In the genomic region with DNA sequence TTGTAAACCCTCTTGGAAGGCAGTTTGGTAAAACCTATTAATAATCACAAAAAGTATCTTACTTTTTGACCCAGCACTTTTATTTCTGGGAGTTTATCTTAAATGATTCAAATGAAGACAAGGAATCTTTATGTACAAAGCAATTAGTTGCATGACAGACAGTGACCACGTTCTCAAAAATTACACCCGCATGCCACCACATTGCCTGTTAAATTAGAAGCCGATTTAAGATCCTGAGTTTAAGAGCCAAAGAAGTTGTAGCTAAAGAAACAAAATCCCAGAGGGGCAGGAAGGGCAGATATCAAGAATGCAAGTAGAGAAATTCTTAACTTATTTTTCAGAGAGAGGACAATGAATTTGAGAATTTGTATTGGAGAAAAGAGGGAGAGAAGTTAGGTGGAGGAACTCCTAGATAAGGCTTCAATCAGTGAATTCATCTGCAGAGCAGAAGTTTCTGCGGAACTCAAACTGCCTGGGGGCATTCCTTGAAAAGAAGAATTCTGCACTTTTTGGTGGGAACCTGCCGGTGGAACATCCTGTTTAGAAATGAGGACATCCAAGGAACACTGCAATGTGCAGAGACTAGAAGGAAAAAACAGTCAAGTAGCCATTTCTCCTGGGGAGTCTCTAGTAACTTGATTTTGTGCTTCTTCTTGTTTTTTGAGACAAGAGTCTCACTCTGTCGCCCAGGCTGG, we compare ENCODE assay signal across 16 cellular contexts. TPM values are rescaled to one million over a fixed set of nuclear protein-coding genes. Genes with fewer than 3 reads are reported as not detected.
DNase-seq lines count a peak whose midpoint lies in the region; ATAC-seq and TF ChIP-seq lines count a peak whose summit lies in the region.
"Had no signal": no experiment of that assay in that cellular context is flagged by ENCODE, and none has a peak within 500 bp of the region (broad histone marks: within the 10 kb centered on the region; RNA-seq: fewer than 3 reads in every experiment).

No MANE protein-coding gene starts in this region.

- H3K27ac ChIP-seq in right atrium auricular region (peak overlapping the region; percentile 12 to 85), testis (peak overlapping the region in 1 of 2 donors; percentile 93), esophagus muscularis mucosa (replicated peaks in 1 of 4) (no peak overlapping the region)

- H3K27me3 ChIP-seq in right atrium auricular region (no peaks in the 10 kb centered on the region), testis (no peaks in the 10 kb centered on the region), esophagus muscularis mucosa (no peaks in the 10 kb centered on the region)
- H3K27me3 ChIP-seq: BE2C, body of pancreas, stomach had no signal

- POLR2A ChIA-PET in WTC11 (lab: Charles Lee), result no interaction called here

- H3K36me3 Mint-ChIP-seq in WTC11 (peaks cover 13% of the 10 kb centered on the region), glutamatergic neuron (ENCODE audit: unreplicated experiment) (no peaks in the 10 kb centered on the region)

- intact Hi-C loops in Right ventricle myocardium superior (cut with DNase I) (no loop called here), testis (cut with DNase I; ENCODE audit: low total_unique reads) (no loop called here), esophagus muscularis mucosa (cut with DNase I) (no loop called here)

- TF ChIP-seq POLR2A in testis (IDR thresholded peaks at IDR 0.05), result no peak
- no peak for TF ChIP-seq POLR2A in esophagus muscularis mucosa (IDR thresholded peaks at IDR 0.05; ENCODE audit: low read depth)

- ATAC-seq in Right ventricle myocardium superior (ENCODE audit: poor library complexity), result no peak
- ATAC-seq in WTC11, result no peak
- no peak for ATAC-seq in GM18502 (IDR thresholded peaks at IDR 0.05; ENCODE audit: poor library complexity, unreplicated experiment)

- H3K9me3 Mint-ChIP-seq in WTC11, result no peaks in the 10 kb centered on the region
- H3K9me3 Mint-ChIP-seq in glutamatergic neuron (ENCODE audit: unreplicated experiment), result peaks cover 6% of the 10 kb centered on the region

- H3K4me3 ChIP-seq in right atrium auricular region, result no peak overlapping the region
- peak overlapping the region; percentile 75 to 93 for H3K4me3 ChIP-seq in testis
- no peak overlapping the region for H3K4me3 ChIP-seq in esophagus muscularis mucosa
- H3K4me3 ChIP-seq: body of pancreas had no signal

- TF ChIP-seq CTCF in right atrium auricular region (IDR thresholded peaks at IDR 0.05) (no peak), WTC11 (IDR thresholded peaks at IDR 0.05) (no peak), glutamatergic neuron (IDR thresholded peaks at IDR 0.05; ENCODE audit: partially characterized antibody, unreplicated experiment) (no peak), testis (IDR thresholded peaks at IDR 0.05) (no peak), esophagus muscularis mucosa (IDR thresholded peaks at IDR 0.05) (no peak)

- WGBS in testis, 2 donors, result 30% methylated on average over 6 of the region's 6 CpGs
- 74% methylated on average over 6 of the region's 6 CpGs for WGBS in esophagus muscularis mucosa

- H3K4me1 ChIP-seq in right atrium auricular region (peaks cover 0 to 29% of the 10 kb centered on the region in 2 donors), testis (peaks cover 25% of the 10 kb centered on the region), esophagus muscularis mucosa (peaks cover 31 to 38% (median 35%) of the 10 kb centered on the region in 4 donors)
- H3K4me1 ChIP-seq: BE2C had no signal

- H3K9me3 ChIP-seq in right atrium auricular region (no peaks in the 10 kb centered on the region), testis (no peaks in the 10 kb centered on the region), esophagus muscularis mucosa (no peaks in the 10 kb centered on the region)
- H3K9me3 ChIP-seq: BE2C, body of pancreas, lower lobe of right lung, stomach had no signal

- H3K36me3 ChIP-seq in right atrium auricular region (no peaks in the 10 kb centered on the region), testis (ENCODE audit: low read depth, missing control alignments) (no peaks in the 10 kb centered on the region), esophagus muscularis mucosa (peaks cover 0 to 12% (median 3%) of the 10 kb centered on the region in 4 donors)
- H3K36me3 ChIP-seq: BE2C had no signal

- H3K27ac Mint-ChIP-seq in WTC11 (peak overlapping the region; percentile 57; the same call in 1 of the 2 replicates), glutamatergic neuron (ENCODE audit: unreplicated experiment) (no peak overlapping the region)

- no peak for TF ChIP-seq EP300 in esophagus muscularis mucosa (IDR thresholded peaks at IDR 0.05)

- peaks cover 28% of the 10 kb centered on the region for H3K4me1 Mint-ChIP-seq in WTC11
- peaks cover 8% of the 10 kb centered on the region for H3K4me1 Mint-ChIP-seq in glutamatergic neuron (ENCODE audit: low read depth, unreplicated experiment)

- H3K4me3 Mint-ChIP-seq in WTC11 (peak overlapping the region; percentile 37), glutamatergic neuron (ENCODE audit: unreplicated experiment) (peak overlapping the region; percentile 67)

- CTCF ChIA-PET in WTC11 (lab: Charles Lee), result interaction anchor here (1.1 kb wide), 1 partner anchor 81 kb away, joined by 9 read pairs; no protein-coding TSS in a partner anchor

- DNase-seq in right atrium auricular region (ENCODE audit: low spot score), result no peak
- DNase-seq in Right ventricle myocardium superior, result no peak
- no peak for DNase-seq in WTC11 (ENCODE audit: low spot score)
- no peak for DNase-seq in glutamatergic neuron
- DNase-seq in testis, result no peak
- no peak for DNase-seq in NCI-H146 treated with DMSO at 0.1 percent for 48 hours (lab: John Stamatoyannopoulos, UW; ENCODE audit: unreplicated experiment)
- DNase-seq in esophagus muscularis mucosa (ENCODE audit: extremely low spot score), result no peak
- DNase-seq: BE2C; body of pancreas; GF-D8; lower lobe of right lung; NCI-H187; NK-92 treated with Interleukin-12 subunit alpha and Interleukin-12 subunit beta, amount 100 ng/mL, for 24 hours; stimulated activated CD4-positive, alpha-beta T cell treated with anti-CD3 and anti-CD28 coated beads, Interleukin-2, amount 100 ng/mL, for 48 hours; stomach had no signal

- H3K27me3 Mint-ChIP-seq in WTC11 (ENCODE audit: low read depth) (no peaks in the 10 kb centered on the region), glutamatergic neuron (ENCODE audit: unreplicated experiment) (peaks cover 4% of the 10 kb centered on the region)

TF ChIP-seq in WTC11, 78 proteins besides CTCF, POLR2A, EP300 and RAD21 (continues in another document):
- TF ChIP-seq KAT7 (CRISPR knock-in tag; IDR thresholded peaks at IDR 0.05; ENCODE audit: borderline replicate concordance) (no peak), SP1 (CRISPR knock-in tag; conservative IDR thresholded peaks at IDR 0.05) (no peak), GRHL2 (CRISPR knock-in tag; IDR thresholded peaks at IDR 0.05; ENCODE audit: insufficient replicate concordance, severe bottlenecking) (no peak), TP53 (CRISPR knock-in tag; IDR thresholded peaks at IDR 0.05) (no peak), FOXK1 (CRISPR knock-in tag; IDR thresholded peaks at IDR 0.05) (no peak)
- TF ChIP-seq, protein P1, sequence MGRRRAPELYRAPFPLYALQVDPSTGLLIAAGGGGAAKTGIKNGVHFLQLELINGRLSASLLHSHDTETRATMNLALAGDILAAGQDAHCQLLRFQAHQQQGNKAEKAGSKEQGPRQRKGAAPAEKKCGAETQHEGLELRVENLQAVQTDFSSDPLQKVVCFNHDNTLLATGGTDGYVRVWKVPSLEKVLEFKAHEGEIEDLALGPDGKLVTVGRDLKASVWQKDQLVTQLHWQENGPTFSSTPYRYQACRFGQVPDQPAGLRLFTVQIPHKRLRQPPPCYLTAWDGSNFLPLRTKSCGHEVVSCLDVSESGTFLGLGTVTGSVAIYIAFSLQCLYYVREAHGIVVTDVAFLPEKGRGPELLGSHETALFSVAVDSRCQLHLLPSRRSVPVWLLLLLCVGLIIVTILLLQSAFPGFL (CRISPR knock-in tag; IDR thresholded peaks at IDR 0.05; ENCODE audit: borderline replicate concordance), result no peak
- TF ChIP-seq, protein P2, sequence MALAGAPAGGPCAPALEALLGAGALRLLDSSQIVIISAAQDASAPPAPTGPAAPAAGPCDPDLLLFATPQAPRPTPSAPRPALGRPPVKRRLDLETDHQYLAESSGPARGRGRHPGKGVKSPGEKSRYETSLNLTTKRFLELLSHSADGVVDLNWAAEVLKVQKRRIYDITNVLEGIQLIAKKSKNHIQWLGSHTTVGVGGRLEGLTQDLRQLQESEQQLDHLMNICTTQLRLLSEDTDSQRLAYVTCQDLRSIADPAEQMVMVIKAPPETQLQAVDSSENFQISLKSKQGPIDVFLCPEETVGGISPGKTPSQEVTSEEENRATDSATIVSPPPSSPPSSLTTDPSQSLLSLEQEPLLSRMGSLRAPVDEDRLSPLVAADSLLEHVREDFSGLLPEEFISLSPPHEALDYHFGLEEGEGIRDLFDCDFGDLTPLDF (CRISPR knock-in tag; IDR thresholded peaks at IDR 0.05), result no peak

RNA-seq across cellular contexts. Expression of a gene that starts 1.1 kb away (rescaled TPM):
- total RNA-seq in right atrium auricular region, result 10 to 100 TPM; 14.0 to 15.6 TPM
- 7.1 TPM for total RNA-seq in Right ventricle myocardium superior
- total RNA-seq in WTC11 (2021), result 27.1 to 29.3 TPM (median 28.0 TPM) in 3 replicates
- total RNA-seq in glutamatergic neuron (ENCODE audit: unreplicated experiment), result 13.6 TPM
- 10 to 100 TPM; 76.6 to 88.0 TPM for total RNA-seq in testis
- polyA plus RNA-seq in testis (ENCODE audit: insufficient read depth, low read depth, low replicate concordance), result 25.4 TPM
- total RNA-seq in esophagus muscularis mucosa, result 10 to 100 TPM; 15.8 to 23.7 (median 18.7) TPM

RNA-seq across cellular contexts. Expression of a gene that starts 31.3 kb away (rescaled TPM):
- total RNA-seq in right atrium auricular region (10 to 100 TPM; 24.6 to 31.9 TPM), Right ventricle myocardium superior (37.2 TPM), WTC11 (2021) (42.0 to 54.0 TPM (median 53.8 TPM) in 3 replicates), glutamatergic neuron (ENCODE audit: unreplicated experiment) (48.0 TPM), testis (10 to 100 TPM; 69.7 to 78.7 TPM), esophagus muscularis mucosa (10 to 100 TPM; 49.2 to 63.4 (median 50.7) TPM)
- polyA plus RNA-seq in testis (ENCODE audit: insufficient read depth, low read depth, low replicate concordance), result 60.3 TPM

RNA-seq across cellular contexts. Expression of a gene that starts 47.3 kb away (rescaled TPM):
- total RNA-seq in right atrium auricular region, result 10 to 100 TPM; 13.6 to 19.8 TPM
- total RNA-seq in Right ventricle myocardium superior, result 27.4 TPM
- 3.0 to 4.6 TPM (median 4.6 TPM) in 3 replicates for total RNA-seq in WTC11 (2021)
- 1.4 TPM for total RNA-seq in glutamatergic neuron (ENCODE audit: unreplicated experiment)
- total RNA-seq in testis, result 10 to 100 TPM; 10.6 to 13.4 TPM
- polyA plus RNA-seq in testis (ENCODE audit: insufficient read depth, low read depth, low replicate concordance), result 4.9 TPM
- total RNA-seq in esophagus muscularis mucosa, result 10 to 100 TPM in 2 of 4 donors, 1 to 10 TPM in 2; 8.0 to 30.1 (median 14.1) TPM

Comparison
In these comparisons a context has a peak if more than half of its experiments do, and no peak if none do; other contexts are left out.
1. H3K27ac ChIP-seq: peak in right atrium auricular region (2 of 2); none in esophagus muscularis mucosa (0 of 4).
2. H3K4me3 ChIP-seq: peak in testis (2 of 2); none in right atrium auricular region (0 of 2) and esophagus muscularis mucosa (0 of 4).